ENCODE assay signal across 28 cellular contexts in genomic region chr20:7090753-7091310, GRCh38.
DNase-seq lines count a peak whose midpoint lies in the region; ATAC-seq, FAIRE-seq and TF ChIP-seq lines count a peak whose summit lies in the region.
"Had no signal": no experiment of that assay in that cellular context is flagged by ENCODE, and none has a peak within 500 bp of the region (broad histone marks: within the 10 kb centered on the region; RNA-seq: fewer than 3 reads in every experiment).

No MANE protein-coding gene starts in this region.

- POLR2A ChIA-PET in WTC11 (lab: Charles Lee) (no interaction called here), HepG2 (lab: Yijun Ruan, JAX) (no interaction called here)

- TF ChIP-seq RAD21 in HepG2 (CRISPR knock-in tag; IDR thresholded peaks at IDR 0.05), result no peak

- H3K4me1 ChIP-seq in GM23338 (ENCODE audit: insufficient read depth) (no peaks in the 10 kb centered on the region), HepG2 (ENCODE audit: insufficient read depth, low read length) (no peaks in the 10 kb centered on the region)

- no TSS peak for BruUV-seq in HepG2 (replicated peaks; lab: Mats Ljungman, UMichigan)

- H3K4me3 ChIP-seq in GM23338 (no peak overlapping the region), HepG2 (replicated peaks in 1 of 3; ENCODE audit: insufficient read depth in 1 of 3, low read depth in 2 of 3, low read length in 3 of 3) (no peak overlapping the region)
- H3K4me3 ChIP-seq: ovary, thoracic aorta had no signal

- no peak overlapping the region for H3K9ac ChIP-seq in HepG2 (ENCODE audit: insufficient read depth, low read depth, low read length)
- H3K9ac ChIP-seq: SK-N-SH had no signal

- H3K27me3 Mint-ChIP-seq in GM23338 (ENCODE audit: insufficient read depth, low read depth, poor library complexity), result no peaks in the 10 kb centered on the region
- no peaks in the 10 kb centered on the region for H3K27me3 Mint-ChIP-seq in WTC11 (ENCODE audit: low read depth)
- H3K27me3 Mint-ChIP-seq in nephron (ENCODE audit: low read depth), result no peaks in the 10 kb centered on the region

- peaks cover 20% of the 10 kb centered on the region; the same call in 1 of the 2 replicates for H3K9me3 ChIP-seq in HepG2 (ENCODE audit: low read length)
- H3K9me3 ChIP-seq: ovary, SK-N-SH, thoracic aorta had no signal

- H3K27ac ChIP-seq in GM23338 (ENCODE audit: low read depth) (no peak overlapping the region), HepG2 (ENCODE audit: extremely low read length, insufficient read depth, low read length) (no peak overlapping the region)
- H3K27ac ChIP-seq: ovary, thoracic aorta had no signal

- H3K36me3 Mint-ChIP-seq in GM23338 (ENCODE audit: low read depth), result no peaks in the 10 kb centered on the region
- no peaks in the 10 kb centered on the region for H3K36me3 Mint-ChIP-seq in WTC11
- H3K36me3 Mint-ChIP-seq in nephron (ENCODE audit: low read depth), result no peaks in the 10 kb centered on the region

- no peaks in the 10 kb centered on the region for H3F3A ChIP-seq in GM23338 (replicated peaks; ENCODE audit: low read depth)

- FAIRE-seq in HepG2 (lab: Jason Lieb, UNC) (no peak), RCC 7860 (lab: Jason Lieb, UNC) (no peak)
- FAIRE-seq: D721Med had no signal

- TF ChIP-seq POLR2A in HepG2 (IDR thresholded peaks at IDR 0.05; ENCODE audit: insufficient read depth in 1 of 2, low read depth in 2 of 2, low read length in 2 of 2), result no peak
- TF ChIP-seq POLR2A in erythroblast (IDR thresholded peaks at IDR 0.05; ENCODE audit: low read length), result no peak

- no peaks in the 10 kb centered on the region for H3K9me3 Mint-ChIP-seq in GM23338
- no peaks in the 10 kb centered on the region for H3K9me3 Mint-ChIP-seq in WTC11
- no peaks in the 10 kb centered on the region for H3K9me3 Mint-ChIP-seq in nephron
- H3K9me3 Mint-ChIP-seq: nephron progenitor cell had no signal

- H3K79me2 ChIP-seq in GM23338 (replicated peaks; ENCODE audit: insufficient read depth) (no peaks in the 10 kb centered on the region), HepG2 (ENCODE audit: insufficient read depth, low read length) (no peaks in the 10 kb centered on the region)

- H3K4me1 Mint-ChIP-seq in GM23338 (no peaks in the 10 kb centered on the region), WTC11 (peaks cover 5% of the 10 kb centered on the region; the same call in 1 of the 2 replicates), nephron (no peaks in the 10 kb centered on the region)

- peak; percentile 76 for ATAC-seq in GM23338
- peak; percentile 87 for ATAC-seq in WTC11
- ATAC-seq in GM19395 (IDR thresholded peaks at IDR 0.05; ENCODE audit: unreplicated experiment), result no peak
- ATAC-seq in HepG2, result no peak
- ATAC-seq: left cardiac atrium; right cardiac atrium; stimulated activated naive CD8-positive, alpha-beta T cell treated with anti-CD3 and anti-CD28 coated beads, Interleukin-15, Interleukin-2, amounts not matched to agents 100 U/mL and 50 U/mL, for 24 hours had no signal

- no peak overlapping the region for H3K4me3 Mint-ChIP-seq in GM23338
- H3K4me3 Mint-ChIP-seq in WTC11, result no peak overlapping the region
- H3K4me3 Mint-ChIP-seq in nephron, result no peak overlapping the region
- H3K4me3 Mint-ChIP-seq: nephron progenitor cell had no signal

- TF ChIP-seq CTCF in GM23338 (conservative IDR thresholded peaks at IDR 0.05; ENCODE audit: low read depth in 2 of 2) (no peak), WTC11 (IDR thresholded peaks at IDR 0.05) (no peak), nephron (IDR thresholded peaks at IDR 0.05; ENCODE audit: unreplicated experiment in 3 of 3) (no peak), HepG2 (CRISPR knock-in tag; IDR thresholded peaks at IDR 0.05) (no peak)

- no peaks in the 10 kb centered on the region for H3K9me2 ChIP-seq in GM23338 (ENCODE audit: insufficient read depth)
- H3K9me2 ChIP-seq: SK-N-SH had no signal

- H3K36me3 ChIP-seq in GM23338 (ENCODE audit: insufficient read depth) (no peaks in the 10 kb centered on the region), HepG2 (replicated peaks in 1 of 2; ENCODE audit: control insufficient read depth in 1 of 2, insufficient read depth in 2 of 2, low read length in 2 of 2) (no peaks in the 10 kb centered on the region)
- H3K36me3 ChIP-seq: ovary, thoracic aorta had no signal

- in situ Hi-C loops in HepG2 (cut with HindIII; ENCODE audit: extremely low pct_ligation_motif_present, low pct_unique_long_range_greater_than_20kb), result no loop called here

- H3K27ac Mint-ChIP-seq in GM23338 (no peak overlapping the region), WTC11 (no peak overlapping the region), nephron (peak overlapping the region; percentile 73 to 95 (median 90))
- H3K27ac Mint-ChIP-seq: nephron progenitor cell had no signal

- H3K27me3 ChIP-seq in GM23338 (ENCODE audit: insufficient read depth) (no peaks in the 10 kb centered on the region), HepG2 (ENCODE audit: control insufficient read depth in 1 of 2, insufficient read depth in 2 of 2, low read length in 2 of 2) (no peaks in the 10 kb centered on the region)
- H3K27me3 ChIP-seq: ovary had no signal

- TF ChIP-seq EP300 in HepG2 (IDR thresholded peaks at IDR 0.05; ENCODE audit: low read depth in 2 of 2, low read length in 2 of 2) (no peak), HepG2 (CRISPR knock-in tag; IDR thresholded peaks at IDR 0.05; ENCODE audit: borderline replicate concordance) (no peak)

- H4K20me1 ChIP-seq in GM23338 (replicated peaks; ENCODE audit: insufficient read depth), result no peaks in the 10 kb centered on the region
- H4K20me1 ChIP-seq in HepG2 (ENCODE audit: insufficient read depth, low read length), result no peaks in the 10 kb centered on the region

- intact Hi-C loops in HepG2 (cut with micrococcal nuclease; ENCODE audit: unreplicated experiment), result loop anchor here (10.0 kb wide), 1 partner anchor 946 kb away; no protein-coding TSS in a partner anchor

- H3K4me2 ChIP-seq in GM23338 (no peak overlapping the region), HepG2 (ENCODE audit: low read depth, low read length) (no peak overlapping the region)
- H3K4me2 ChIP-seq: SK-N-SH had no signal

- peak; percentile 6 for DNase-seq in GM23338 (ENCODE audit: low spot score)
- no peak for DNase-seq in WTC11 (ENCODE audit: low spot score)
- DNase-seq in iPS-NIHi7 (ENCODE audit: extremely low spot score), result peak; percentile 44
- no peak for DNase-seq in HepG2 (ENCODE audit: low spot score)
- no peak for DNase-seq in erythroblast (lab: John Stamatoyannopoulos, UW)
- DNase-seq in RCC 7860 (ENCODE audit: low spot score), result no peak
- DNase-seq: activated CD4-positive, alpha-beta T cell treated with anti-CD3 and anti-CD28 coated beads for 48 hours; activated naive CD4-positive, alpha-beta T cell treated with anti-CD3 and anti-CD28 coated beads, Interleukin-2, amount 50 U/mL, for 16 hours; amygdala; C1 segment of cervical spinal cord; cortex of kidney; EL; GOT3; KBM-7; left cardiac atrium; midbrain; NCI-H1436; NCI-H2171; NCI-H524 treated with DMSO at 0.1 percent for 48 hours; nephron progenitor cell; ovary; right cardiac atrium; SK-N-SH; stimulated activated naive CD8-positive, alpha-beta T cell treated with anti-CD3 and anti-CD28 coated beads, Interleukin-15, Interleukin-2, amounts not matched to agents 100 U/mL and 50 U/mL, for 24 hours had no signal

- H2AFZ ChIP-seq in GM23338 (no peak overlapping the region), HepG2 (ENCODE audit: low read length) (no peak overlapping the region)

- CTCF ChIA-PET in WTC11 (lab: Charles Lee), result interaction anchor here (1.6 kb wide), 1 partner anchor 23 kb away, joined by 3 read pairs; no protein-coding TSS in a partner anchor
- CTCF ChIA-PET in HepG2 (lab: Yijun Ruan, JAX; ENCODE audit: low intra/inter-chr PET ratio, low total read pairs), result no interaction called here

- 1% methylated on average over 4 of the region's 4 CpGs for WGBS in HepG2 (ENCODE audit: low lambda C conversion rate)

TF ChIP-seq in GM23338, 12 proteins besides CTCF, POLR2A, EP300 and RAD21 (continues in another document):
- TF ChIP-seq CREB1 (CRISPR knock-in tag; IDR thresholded peaks at IDR 0.05; ENCODE audit: low read depth) (no peak), EZH2phosphoT487 (IDR thresholded peaks at IDR 0.05; ENCODE audit: unreplicated experiment) (no peak), JUNB (IDR thresholded peaks at IDR 0.05; ENCODE audit: unreplicated experiment) (no peak), ZNF114 (CRISPR knock-in tag; IDR thresholded peaks at IDR 0.05) (no peak), ZNF331 (CRISPR knock-in tag; IDR thresholded peaks at IDR 0.05; ENCODE audit: low read depth) (no peak), STAT1 (IDR thresholded peaks at IDR 0.05; ENCODE audit: unreplicated experiment) (no peak)

TF ChIP-seq in WTC11, 78 proteins besides CTCF, POLR2A, EP300 and RAD21 (continues in another document):
- TF ChIP-seq ZNF263 (CRISPR knock-in tag; IDR thresholded peaks at IDR 0.05; ENCODE audit: low read depth) (no peak), IRF2 (CRISPR knock-in tag; IDR thresholded peaks at IDR 0.05; ENCODE audit: borderline replicate concordance, low read depth) (no peak)

TF ChIP-seq in HepG2, 621 proteins besides CTCF, POLR2A, EP300 and RAD21:
- TF ChIP-seq SMAD9 (CRISPR knock-in tag; IDR thresholded peaks at IDR 0.05) (no peak), GRHL1 (CRISPR knock-in tag; conservative IDR thresholded peaks at IDR 0.05) (no peak), REPIN1 (CRISPR knock-in tag; IDR thresholded peaks at IDR 0.05; ENCODE audit: borderline replicate concordance, low read depth) (no peak), HHEX (CRISPR knock-in tag; IDR thresholded peaks at IDR 0.05) (no peak)

Comparison
In these comparisons a context has a peak if more than half of its experiments do, and no peak if none do; other contexts are left out.
1. ATAC-seq: peak in GM23338 (single experiment) and WTC11 (single experiment); none in GM19395 (single experiment) and HepG2 (single experiment).
2. DNase-seq: peak in GM23338 (single experiment) and iPS-NIHi7 (single experiment); none in WTC11 (single experiment), HepG2 (single experiment), erythroblast (0 of 2) and RCC 7860 (single experiment).
3. H3K27ac Mint-ChIP-seq: peak in nephron (3 of 3); none in GM23338 (single experiment) and WTC11 (single experiment).